In genomic region chr10:131683941-131684340, GRCh38 we compare ENCODE assay signal across 30 cellular contexts.
"Had no signal": no experiment of that assay in that cellular context is flagged by ENCODE, and none has a peak within 500 bp of the region (broad histone marks: within the 10 kb centered on the region; RNA-seq: fewer than 3 reads in every experiment).

No MANE protein-coding gene starts in this region.

- H3K27ac Mint-ChIP-seq: activated CD4-positive, alpha-beta memory T cell treated with anti-CD3 and anti-CD28 coated beads for 36 hours; activated CD4-positive, alpha-beta T cell treated with anti-CD3 and anti-CD28 coated beads for 36 hours; activated CD4-positive, alpha-beta T cell treated with anti-CD3 and anti-CD28 coated beads, Interleukin-2, amount 10 ng/mL, durations not matched to agents 24 days and 14 days; activated CD8-positive, alpha-beta memory T cell treated with anti-CD3 and anti-CD28 coated beads, Interleukin-2, amount 10 ng/mL, durations not matched to agents 7 days and 5 days; activated CD8-positive, alpha-beta T cell treated with anti-CD3 and anti-CD28 coated beads, Interleukin-2, amount 10 ng/mL, durations not matched to agents 7 days and 5 days; activated naive CD4-positive, alpha-beta T cell treated with anti-CD3 and anti-CD28 coated beads for 36 hours; activated naive CD4-positive, alpha-beta T cell treated with anti-CD3 and anti-CD28 coated beads, Interleukin-2, amount 50 U/mL, for 72 hours; activated naive CD8-positive, alpha-beta T cell treated with anti-CD3 and anti-CD28 coated beads, Interleukin-2, amount 10 ng/mL, durations not matched to agents 7 days and 5 days; activated T-helper 1 cell treated with anti-CD3 and anti-CD28 coated beads, Interleukin-12 subunit alpha, Interleukin-12 subunit beta, Interleukin-2, Interleukin-4 antibody, amounts not matched to agents 30 ng/mL and 10 ng/mL and 1 ng/mL, durations not matched to agents 14 hours and 24 hours and 36 hours; activated T-helper 2 cell treated with anti-CD3 and anti-CD28 coated beads, Interferon-gamma antibody, Interleukin-2, Interleukin-4, amounts not matched to agents 10 μg/mL and 5 μg/mL and 100 μg/mL, durations not matched to agents 14 hours and 24 hours and 36 hours; dendritic cell treated with granulocyte-macrophage colony-stimulating factor and Interleukin-4, amounts not matched to agents 40 ng/mL and 50 ng/mL, for 4 days; endodermal cell had no signal

- H3K4me1 ChIP-seq: ascending aorta, breast epithelium had no signal

- H3K36me3 ChIP-seq: ascending aorta, breast epithelium, cardiac muscle cell had no signal

- FAIRE-seq: frontal cortex had no signal

- H3K36me3 Mint-ChIP-seq: activated CD4-positive, alpha-beta memory T cell treated with anti-CD3 and anti-CD28 coated beads for 36 hours; activated CD8-positive, alpha-beta memory T cell treated with anti-CD3 and anti-CD28 coated beads, Interleukin-2, amount 10 ng/mL, durations not matched to agents 7 days and 5 days; activated naive CD4-positive, alpha-beta T cell treated with anti-CD3 and anti-CD28 coated beads, Interleukin-2, amount 50 U/mL, for 72 hours; activated naive CD8-positive, alpha-beta T cell treated with anti-CD3 and anti-CD28 coated beads, Interleukin-2, amount 10 ng/mL, durations not matched to agents 7 days and 5 days; brain had no signal

- H3K4me1 Mint-ChIP-seq: activated CD4-positive, alpha-beta T cell treated with anti-CD3 and anti-CD28 coated beads for 36 hours; activated CD4-positive, alpha-beta T cell treated with anti-CD3 and anti-CD28 coated beads, Interleukin-2, amount 10 ng/mL, durations not matched to agents 24 days and 14 days; activated CD8-positive, alpha-beta memory T cell treated with anti-CD3 and anti-CD28 coated beads, Interleukin-2, amount 10 ng/mL, durations not matched to agents 7 days and 5 days; activated naive CD8-positive, alpha-beta T cell treated with anti-CD3 and anti-CD28 coated beads, Interleukin-2, amount 10 ng/mL, durations not matched to agents 7 days and 5 days had no signal

- H3K9me3 ChIP-seq: ascending aorta had no signal

- H3K4me3 Mint-ChIP-seq: activated CD4-positive, alpha-beta memory T cell treated with anti-CD3 and anti-CD28 coated beads for 36 hours; activated CD4-positive, alpha-beta T cell treated with anti-CD3 and anti-CD28 coated beads for 36 hours; activated CD4-positive, alpha-beta T cell treated with anti-CD3 and anti-CD28 coated beads, Interleukin-2, amount 10 ng/mL, durations not matched to agents 24 days and 14 days; activated CD8-positive, alpha-beta memory T cell treated with anti-CD3 and anti-CD28 coated beads, Interleukin-2, amount 10 ng/mL, durations not matched to agents 7 days and 5 days; activated CD8-positive, alpha-beta T cell treated with anti-CD3 and anti-CD28 coated beads, Interleukin-2, amount 10 ng/mL, durations not matched to agents 7 days and 5 days; activated naive CD4-positive, alpha-beta T cell treated with anti-CD3 and anti-CD28 coated beads for 36 hours; activated naive CD8-positive, alpha-beta T cell treated with anti-CD3 and anti-CD28 coated beads, Interleukin-2, amount 10 ng/mL, durations not matched to agents 7 days and 5 days; activated T-helper 1 cell treated with anti-CD3 and anti-CD28 coated beads, Interleukin-12 subunit alpha, Interleukin-12 subunit beta, Interleukin-2, Interleukin-4 antibody, amounts not matched to agents 30 ng/mL and 10 ng/mL and 1 ng/mL, durations not matched to agents 14 hours and 24 hours and 36 hours; brain; dendritic cell treated with granulocyte-macrophage colony-stimulating factor and Interleukin-4, amounts not matched to agents 40 ng/mL and 50 ng/mL, for 4 days; endodermal cell had no signal

- DNase-seq: activated CD4-positive, alpha-beta memory T cell treated with anti-CD3 and anti-CD28 coated beads for 36 hours; activated CD4-positive, alpha-beta T cell treated with anti-CD3 and anti-CD28 coated beads for 36 hours; activated CD4-positive, alpha-beta T cell treated with anti-CD3 and anti-CD28 coated beads, Interleukin-2, amount 10 ng/mL, durations not matched to agents 24 days and 14 days; activated CD4-positive, CD25-positive, alpha-beta regulatory T cell; activated CD4-positive, CD25-positive, alpha-beta regulatory T cell treated with anti-CD3 and anti-CD28 coated beads, Interleukin-2, amount 50 U/mL, for 72 hours; activated CD8-positive, alpha-beta memory T cell treated with anti-CD3 and anti-CD28 coated beads, Interleukin-2, amount 10 ng/mL, durations not matched to agents 7 days and 5 days; activated CD8-positive, alpha-beta memory T cell treated with anti-CD3 and anti-CD28 coated beads, Interleukin-2, amount 50 U/mL, for 4 hours; activated CD8-positive, alpha-beta T cell treated with anti-CD3 and anti-CD28 coated beads, Interleukin-2, amount 10 ng/mL, durations not matched to agents 7 days and 5 days; activated effector memory CD4-positive, alpha-beta T cell treated with anti-CD3 and anti-CD28 coated beads, Interleukin-2, amount 50 U/mL, for 16 hours; activated naive CD4-positive, alpha-beta T cell treated with anti-CD3 and anti-CD28 coated beads for 36 hours; activated naive CD8-positive, alpha-beta T cell treated with anti-CD3 and anti-CD28 coated beads, Interleukin-2, amount 10 ng/mL, durations not matched to agents 7 days and 5 days; activated T-cell treated with anti-CD3 and anti-CD28 coated beads, Interleukin-2, amount 50 U/mL, for 1 hour; activated T-cell treated with anti-CD3 and anti-CD28 coated beads, Interleukin-2, amount 50 U/mL, for 48 hours; central memory CD4-positive, alpha-beta T cell; cerebellar nuclear complex; effector memory CD4-positive, alpha-beta T cell; endodermal cell; foreskin fibroblast; T-helper 2 cell had no signal

- H3K27me3 Mint-ChIP-seq: activated CD4-positive, alpha-beta T cell treated with anti-CD3 and anti-CD28 coated beads, Interleukin-2, amount 10 ng/mL, durations not matched to agents 24 days and 14 days; activated CD8-positive, alpha-beta memory T cell treated with anti-CD3 and anti-CD28 coated beads, Interleukin-2, amount 10 ng/mL, durations not matched to agents 7 days and 5 days; activated naive CD8-positive, alpha-beta T cell treated with anti-CD3 and anti-CD28 coated beads, Interleukin-2, amount 10 ng/mL, durations not matched to agents 7 days and 5 days; dendritic cell treated with granulocyte-macrophage colony-stimulating factor and Interleukin-4, amounts not matched to agents 40 ng/mL and 50 ng/mL, for 4 days had no signal

- ATAC-seq: activated CD4-positive, alpha-beta T cell treated with anti-CD3 and anti-CD28 coated beads for 36 hours; activated CD8-positive, alpha-beta memory T cell treated with anti-CD3 and anti-CD28 coated beads, Interleukin-2, amount 10 ng/mL, durations not matched to agents 7 days and 5 days; activated CD8-positive, alpha-beta T cell treated with anti-CD3 and anti-CD28 coated beads, Interleukin-2, amount 10 ng/mL, durations not matched to agents 7 days and 5 days; activated naive CD4-positive, alpha-beta T cell treated with anti-CD3 and anti-CD28 coated beads, Interleukin-2, amount 50 U/mL, for 72 hours had no signal

- H3K9me3 Mint-ChIP-seq: activated CD4-positive, alpha-beta memory T cell treated with anti-CD3 and anti-CD28 coated beads for 36 hours; activated CD4-positive, alpha-beta T cell treated with anti-CD3 and anti-CD28 coated beads, Interleukin-2, amount 10 ng/mL, durations not matched to agents 24 days and 14 days; activated naive CD4-positive, alpha-beta T cell treated with anti-CD3 and anti-CD28 coated beads for 36 hours; activated naive CD4-positive, alpha-beta T cell treated with anti-CD3 and anti-CD28 coated beads, Interleukin-2, amount 50 U/mL, for 72 hours; activated naive CD8-positive, alpha-beta T cell treated with anti-CD3 and anti-CD28 coated beads, Interleukin-2, amount 10 ng/mL, durations not matched to agents 7 days and 5 days; activated T-helper 1 cell treated with anti-CD3 and anti-CD28 coated beads, Interleukin-12 subunit alpha, Interleukin-12 subunit beta, Interleukin-2, Interleukin-4 antibody, amounts not matched to agents 30 ng/mL and 10 ng/mL and 1 ng/mL, durations not matched to agents 14 hours and 24 hours and 36 hours; activated T-helper 2 cell treated with anti-CD3 and anti-CD28 coated beads, Interferon-gamma antibody, Interleukin-2, Interleukin-4, amounts not matched to agents 10 μg/mL and 5 μg/mL and 100 μg/mL, durations not matched to agents 14 hours and 24 hours and 36 hours; dendritic cell treated with granulocyte-macrophage colony-stimulating factor and Interleukin-4, amounts not matched to agents 40 ng/mL and 50 ng/mL, for 4 days; endodermal cell had no signal

- H3K27me3 ChIP-seq: ascending aorta, cardiac muscle cell had no signal

- H3K4me3 ChIP-seq: ascending aorta, breast epithelium, cardiac muscle cell, coronary artery, dorsolateral prefrontal cortex had no signal

- H3K27ac ChIP-seq: ascending aorta, breast epithelium, cardiac muscle cell, coronary artery, dorsolateral prefrontal cortex had no signal
